19 cellular contexts compared by ENCODE assay signal in the genomic region with DNA sequence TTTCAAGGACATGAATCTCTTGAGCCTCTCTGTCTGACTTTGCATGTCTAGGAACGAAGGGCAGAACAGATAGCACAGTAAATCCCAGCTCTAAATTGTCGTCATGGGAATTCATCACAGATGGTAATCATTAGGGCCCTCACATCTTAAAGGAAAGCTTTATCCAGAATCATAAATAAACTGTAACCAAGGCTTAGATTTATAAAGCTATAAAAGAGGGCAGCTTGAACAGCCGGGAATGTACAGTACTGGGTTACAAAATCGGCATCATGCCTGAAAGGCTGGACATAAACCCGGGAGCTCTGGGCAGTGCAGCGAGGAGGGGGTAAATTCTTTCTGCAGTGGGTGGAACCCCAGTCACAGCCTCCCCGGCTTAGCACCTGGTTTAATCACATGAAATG.
DNase-seq lines count a peak whose midpoint lies in the region; ATAC-seq and TF ChIP-seq lines count a peak whose summit lies in the region.
"Had no signal": no experiment of that assay in that cellular context is flagged by ENCODE, and none has a peak within 500 bp of the region (broad histone marks: within the 10 kb centered on the region; RNA-seq: fewer than 3 reads in every experiment).

No MANE protein-coding gene starts in this region.

- H3K27ac Mint-ChIP-seq in osteocyte (ENCODE audit: unreplicated experiment) = peak overlapping the region; percentile 77

- H3K4me2 ChIP-seq in fibroblast of lung (ENCODE audit: extremely low read depth, insufficient read depth, low read length) = peak overlapping the region; percentile 56
- H3K4me2 ChIP-seq: BLaER1 treated with 17β-estradiol and CSF1 and Interleukin-3, amounts not matched to agents 10 nM and 100 nM; PC-9 had no signal

- no peak overlapping the region for H2AFZ ChIP-seq in fibroblast of lung (ENCODE audit: low read length)
- H2AFZ ChIP-seq: PC-9 had no signal

- no peaks in the 10 kb centered on the region for H3K79me2 ChIP-seq in fibroblast of lung (ENCODE audit: control insufficient read depth, insufficient read depth, low read length)

- no peaks in the 10 kb centered on the region for H3K27me3 Mint-ChIP-seq in osteocyte (ENCODE audit: unreplicated experiment)

- ATAC-seq in GM18502 (IDR thresholded peaks at IDR 0.05; ENCODE audit: poor library complexity, unreplicated experiment) (no peak), HG03139 (IDR thresholded peaks at IDR 0.05; ENCODE audit: unreplicated experiment) (no peak)
- ATAC-seq: left ventricle myocardium superior, upper lobe of right lung had no signal

- H3K27me3 ChIP-seq in fibroblast of lung (ENCODE audit: control insufficient read depth, insufficient read depth, low read length) = no peaks in the 10 kb centered on the region
- no peaks in the 10 kb centered on the region for H3K27me3 ChIP-seq in breast epithelium
- H3K27me3 ChIP-seq: BLaER1 treated with 17β-estradiol and CSF1 and Interleukin-3, amounts not matched to agents 10 nM and 100 nM; upper lobe of right lung had no signal

- no peak overlapping the region for H3K4me3 Mint-ChIP-seq in osteocyte (ENCODE audit: unreplicated experiment)
- H3K4me3 Mint-ChIP-seq: H9 had no signal

- TF ChIP-seq POLR2A in breast epithelium (IDR thresholded peaks at IDR 0.05) = no peak

- H3K36me3 ChIP-seq in fibroblast of lung (ENCODE audit: control insufficient read depth, insufficient read depth, low read length) (no peaks in the 10 kb centered on the region), breast epithelium (no peaks in the 10 kb centered on the region)
- H3K36me3 ChIP-seq: BLaER1 treated with 17β-estradiol and CSF1 and Interleukin-3, amounts not matched to agents 10 nM and 100 nM had no signal

- H3K4me1 ChIP-seq in fibroblast of lung (ENCODE audit: control insufficient read depth, extremely low read depth, insufficient read depth, low read length) (peaks cover 21% of the 10 kb centered on the region), breast epithelium (no peaks in the 10 kb centered on the region)
- H3K4me1 ChIP-seq: upper lobe of right lung had no signal

- H3K27ac ChIP-seq in fibroblast of lung (ENCODE audit: insufficient read depth, low read length) (peak overlapping the region; percentile 68), breast epithelium (peak overlapping the region in 1 of 2 donors; percentile 66)
- H3K27ac ChIP-seq: BLaER1 treated with 17β-estradiol and CSF1 and Interleukin-3, amounts not matched to agents 10 nM and 100 nM; PC-9; upper lobe of right lung had no signal

- H3K9me3 ChIP-seq in fibroblast of lung (ENCODE audit: control insufficient read depth, insufficient read depth, low read depth, low read length) (no peaks in the 10 kb centered on the region), breast epithelium (no peaks in the 10 kb centered on the region)
- H3K9me3 ChIP-seq: BLaER1 treated with 17β-estradiol and CSF1 and Interleukin-3, amounts not matched to agents 10 nM and 100 nM; upper lobe of right lung had no signal

- TF ChIP-seq CTCF in AG09319 (IDR thresholded peaks at IDR 0.05; ENCODE audit: low read depth, low read length) (no peak), fibroblast of lung (conservative IDR thresholded peaks at IDR 0.05 in 1 of 2, IDR thresholded peaks at IDR 0.05 in 1 of 2; ENCODE audit: low read depth in 1 of 2, low read length in 2 of 2) (no peak), osteocyte (IDR thresholded peaks at IDR 0.05) (no peak), breast epithelium (IDR thresholded peaks at IDR 0.05) (no peak)

- intact Hi-C loops in breast epithelium (cut with DNase I; ENCODE audit: low total_unique reads) = no loop called here

- H3K9me3 Mint-ChIP-seq in osteocyte (ENCODE audit: unreplicated experiment) = no peaks in the 10 kb centered on the region
- H3K9me3 Mint-ChIP-seq: H9 had no signal

- peak; percentile 86 for DNase-seq in AG09319 (ENCODE audit: extremely low read depth, low read depth)
- DNase-seq in NCI-H69 (lab: John Stamatoyannopoulos, UW) = peak; percentile 47
- peak in 1 of 2 donors; percentile 61 for DNase-seq in fibroblast of lung (ENCODE audit: low read depth in 2 of 2)
- DNase-seq in osteocyte (ENCODE audit: extremely low spot score, unreplicated experiment) = no peak
- no peak for DNase-seq in NCI-H1417 (lab: John Stamatoyannopoulos, UW)
- no peak for DNase-seq in breast epithelium (ENCODE audit: low spot score in 2 of 2)
- DNase-seq: activated CD4-positive, alpha-beta T cell treated with anti-CD3 and anti-CD28 coated beads for 1 hour; effector CD4-positive, alpha-beta T cell; H9; hippocampal formation; left ventricle myocardium superior; MV-4-11; NCI-H2227 treated with DMSO at 0.1 percent for 48 hours; occipital lobe; PC-9; upper lobe of right lung had no signal

- peaks cover 30% of the 10 kb centered on the region for H3K36me3 Mint-ChIP-seq in osteocyte (ENCODE audit: unreplicated experiment)

- no peak overlapping the region for H3K9ac ChIP-seq in fibroblast of lung (ENCODE audit: insufficient read depth, low read length)
- H3K9ac ChIP-seq: BLaER1 treated with 17β-estradiol and CSF1 and Interleukin-3, amounts not matched to agents 10 nM and 100 nM had no signal

- no peak overlapping the region for H3K4me3 ChIP-seq in fibroblast of lung (replicated peaks in 1 of 4; ENCODE audit: control extremely low read depth in 1 of 4, insufficient read depth in 1 of 4, low read depth in 3 of 4, low read length in 4 of 4)
- H3K4me3 ChIP-seq in breast epithelium = no peak overlapping the region
- H3K4me3 ChIP-seq: BLaER1 treated with 17β-estradiol and CSF1 and Interleukin-3, amounts not matched to agents 10 nM and 100 nM; PC-9; upper lobe of right lung had no signal

- peaks cover 13% of the 10 kb centered on the region for H3K4me1 Mint-ChIP-seq in osteocyte (ENCODE audit: unreplicated experiment)

- H4K20me1 ChIP-seq in fibroblast of lung (ENCODE audit: control insufficient read depth, extremely low read depth, insufficient read depth, low read length) = no peaks in the 10 kb centered on the region
- H4K20me1 ChIP-seq: BLaER1 treated with 17β-estradiol and CSF1 and Interleukin-3, amounts not matched to agents 10 nM and 100 nM had no signal

Comparison
In these comparisons a context has a peak if more than half of its experiments do, and no peak if none do; other contexts are left out.
1. DNase-seq: peak in AG09319 (single experiment) and NCI-H69 (single experiment); none in osteocyte (single experiment), NCI-H1417 (0 of 3) and breast epithelium (0 of 2).